In genomic region chr1:172163479-172164215, GRCh38 we compare ENCODE assay signal across 20 cellular contexts.
DNase-seq lines count a peak whose midpoint lies in the region; ATAC-seq and TF ChIP-seq lines count a peak whose summit lies in the region.
"Had no signal": no experiment of that assay in that cellular context is flagged by ENCODE, and none has a peak within 500 bp of the region (broad histone marks: within the 10 kb centered on the region; RNA-seq: fewer than 3 reads in every experiment).

No MANE protein-coding gene starts in this region.

- peaks cover 8% of the 10 kb centered on the region; the same call in 1 of the 2 replicates for H3K9me1 ChIP-seq in IMR-90 (ENCODE audit: insufficient read depth, low read length)

- H4K91ac ChIP-seq in IMR-90 (ENCODE audit: insufficient read depth, low read depth, low read length), result no peak overlapping the region

- no peak overlapping the region for H4K5ac ChIP-seq in IMR-90 (ENCODE audit: low read depth, low read length)

- in situ Hi-C loops in IMR-90 (cut with MboI; ENCODE audit: low sequenced_read_pairs), result no loop called here

- no peak overlapping the region for H3K18ac ChIP-seq in IMR-90 (ENCODE audit: low read depth, low read length)

- no peak overlapping the region for H3K4me2 ChIP-seq in IMR-90 (ENCODE audit: low read depth, low read length)
- H3K4me2 ChIP-seq: KMS-11 had no signal

- CTCF ChIA-PET in IMR-90 (lab: Yijun Ruan, JAX), result interaction anchor here (0.6 to 1.7 kb wide), 5 partner anchors 15 to 228 kb away, joined by 3 to 5 read pairs (median 3); no protein-coding TSS in a partner anchor
- CTCF ChIA-PET in GM10248 (lab: Yijun Ruan, JAX), result interaction anchor here (0.8 kb wide), 1 partner anchor 12 kb away, joined by 3 read pairs; no protein-coding TSS in a partner anchor

- H2BK120ac ChIP-seq in IMR-90 (ENCODE audit: low read depth, low read length), result peak overlapping the region; percentile 17; the same call in 1 of the 2 replicates

- no peak overlapping the region for H3K9ac ChIP-seq in IMR-90 (ENCODE audit: low read depth, low read length)
- H3K9ac ChIP-seq: KMS-11 had no signal

- H3K27ac ChIP-seq in IMR-90 (ENCODE audit: insufficient read depth, low read length), result no peak overlapping the region
- H3K27ac ChIP-seq: foreskin keratinocyte, KMS-11, SK-N-MC had no signal

- no TSS peak for BruUV-seq in IMR-90 (replicated peaks; lab: Mats Ljungman, UMichigan)

- H4K20me1 ChIP-seq in IMR-90 (ENCODE audit: insufficient read depth, low read length), result no peaks in the 10 kb centered on the region

- no peaks in the 10 kb centered on the region for H3K79me1 ChIP-seq in IMR-90 (ENCODE audit: low read depth in 1 of 2, low read length in 2 of 2)

- H2BK5ac ChIP-seq in IMR-90 (ENCODE audit: low read depth, low read length, poor library complexity, severe bottlenecking), result peak overlapping the region; percentile 66

- H4K8ac ChIP-seq in IMR-90 (ENCODE audit: low read depth in 2 of 2, low read length in 2 of 2), result 0 out of 4 replicates have a peak overlapping the region, but pooled peaks of 1 of the 2 experiments have one; percentile 30

- H2BK15ac ChIP-seq in IMR-90 (ENCODE audit: low read depth, low read length), result no peak overlapping the region

- ATAC-seq in IMR-90 (ENCODE audit: low read depth), result peak; percentile 76
- ATAC-seq: activated naive CD4-positive, alpha-beta T cell treated with anti-CD3 and anti-CD28 coated beads, Interleukin-2, amount 50 U/mL, for 72 hours; activated T-cell treated with anti-CD3 and anti-CD28 coated beads, Interleukin-2, amount 50 U/mL, for 4 hours; effector memory CD8-positive, alpha-beta T cell; foreskin keratinocyte; natural killer cell treated with Interleukin-12 subunit alpha and Interleukin-12 subunit beta and Interleukin-15 and Interleukin-18, amount 100 ng/mL, for 72 hours had no signal

- no peaks in the 10 kb centered on the region for H3K36me3 ChIP-seq in IMR-90 (ENCODE audit: control insufficient read depth, insufficient read depth, low read length)

- no peak overlapping the region for H2AK9ac ChIP-seq in IMR-90 (replicated peaks; ENCODE audit: low read depth, low read length, poor library complexity)

- intact Hi-C loops in IMR-90 (cut with micrococcal nuclease), result loop anchor here (2.0 kb wide), 1 partner anchor 15 kb away; no protein-coding TSS in a partner anchor

- H3K4me3 ChIP-seq in IMR-90 (ENCODE audit: insufficient read depth, low read depth, low read length), result no peak overlapping the region
- H3K4me3 ChIP-seq: lung, SK-N-MC had no signal

- TF ChIP-seq POLR2A in IMR-90 (IDR thresholded peaks at IDR 0.05; ENCODE audit: low read depth, low read length), result no peak

- no CpG with 5 or more reads among the region's 4 CpGs for WGBS in IMR-90 (ENCODE audit: extremely low coverage in 2 of 2, insufficient read length in 1 of 2), 2 experiments

- no peak overlapping the region for H2AK5ac ChIP-seq in IMR-90 (ENCODE audit: low read depth, low read length)

- H3K4me1 ChIP-seq in IMR-90 (ENCODE audit: control insufficient read depth, insufficient read depth, low read length), result 0 out of 2 replicates have a peak, but pooled peaks cover 2% of the 10 kb centered on the region

- peak; percentile 30 for DNase-seq in A172 (ENCODE audit: low spot score)
- peak; percentile 52 for DNase-seq in IMR-90
- peak; percentile 92 for DNase-seq in amniotic epithelial cell (ENCODE audit: low read depth)
- peak; percentile 84 for DNase-seq in iris pigment epithelial cell (ENCODE audit: low read depth)
- DNase-seq in GM10248 (ENCODE audit: extremely low spot score), result no peak
- no peak for DNase-seq in amygdala (lab: John Stamatoyannopoulos, UW)
- no peak for DNase-seq in NCI-H187 treated with DMSO at 0.1 percent for 48 hours (lab: John Stamatoyannopoulos, UW)
- no peak for DNase-seq in NCI-H748 (lab: John Stamatoyannopoulos, UW; ENCODE audit: unreplicated experiment)
- DNase-seq: activated CD4-positive, alpha-beta T cell treated with anti-CD3 and anti-CD28 coated beads, Interleukin-2, amount 50 U/mL, for 4 hours; activated T-cell treated with anti-CD3 and anti-CD28 coated beads, Interleukin-2, amount 50 U/mL, for 4 hours; CD8-positive, alpha-beta memory T cell; central memory CD4-positive, alpha-beta T cell; DMS79 treated with DMSO at 0.1 percent for 48 hours; effector memory CD8-positive, alpha-beta T cell; foreskin keratinocyte had no signal

- TF ChIP-seq CTCF in IMR-90 (conservative IDR thresholded peaks at IDR 0.05; ENCODE audit: low read depth, low read length) (no peak), GM10248 (IDR thresholded peaks at IDR 0.05; ENCODE audit: control extremely low read depth, extremely low read depth, low read depth, missing control alignments) (no peak)

- no peak overlapping the region; the same call in 1 of the 2 replicates for H3K14ac ChIP-seq in IMR-90 (replicated peaks; ENCODE audit: low read depth, low read length)

- no peak overlapping the region for H3K56ac ChIP-seq in IMR-90 (ENCODE audit: extremely low read depth, insufficient read depth, low read length)

- no peak overlapping the region for H2AFZ ChIP-seq in IMR-90 (replicated peaks; ENCODE audit: low read length, poor library complexity)

- TF ChIP-seq RAD21 in IMR-90 (IDR thresholded peaks at IDR 0.05; ENCODE audit: low read length), result no peak

- no peak overlapping the region; the same call in 1 of the 2 replicates for H3K23ac ChIP-seq in IMR-90 (ENCODE audit: low read depth, low read length)

- POLR2A ChIA-PET in IMR-90 (lab: Charles Lee; ENCODE audit: unreplicated experiment) (no interaction called here), GM10248 (lab: Yijun Ruan, JAX) (no interaction called here)

- no peaks in the 10 kb centered on the region for H3K27me3 ChIP-seq in IMR-90 (ENCODE audit: control insufficient read depth, insufficient read depth, low read length)
- H3K27me3 ChIP-seq: foreskin keratinocyte had no signal

- 0 out of 2 replicates have a peak overlapping the region, but pooled peaks have one; percentile 25 for H2BK20ac ChIP-seq in IMR-90 (ENCODE audit: low read depth, low read length)

- no peaks in the 10 kb centered on the region for H3K9me3 ChIP-seq in IMR-90 (ENCODE audit: control insufficient read depth, insufficient read depth, low read length)

- dilution Hi-C loops in IMR-90 (cut with HindIII; ENCODE audit: low sequenced_read_pairs, unreplicated experiment), result no loop called here

- peak overlapping the region; percentile 68 for H3K4ac ChIP-seq in IMR-90 (ENCODE audit: low read depth, low read length)

TF ChIP-seq in IMR-90, 13 proteins besides CTCF, POLR2A, EP300 and RAD21:
- no peak for TF ChIP-seq MXI1 (IDR thresholded peaks at IDR 0.05; ENCODE audit: borderline replicate concordance, low read depth, low read length)

Comparison
In these comparisons a context has a peak if more than half of its experiments do, and no peak if none do; other contexts are left out.
1. DNase-seq: peak in A172 (single experiment), IMR-90 (single experiment), amniotic epithelial cell (single experiment) and iris pigment epithelial cell (single experiment); none in GM10248 (single experiment), amygdala (0 of 56), NCI-H187 treated with DMSO at 0.1 percent for 48 hours (single experiment) and NCI-H748 (single experiment).